ENCODE assay signal across 8 cellular contexts in genomic region chr4:83083925-83084475, GRCh38. TPM values are rescaled to one million over a fixed set of nuclear protein-coding genes. Genes with fewer than 3 reads are reported as not detected.
DNase-seq lines count a peak whose midpoint lies in the region; ATAC-seq and TF ChIP-seq lines count a peak whose summit lies in the region.

No MANE protein-coding gene starts in this region.

- no peaks in the 10 kb centered on the region for H3K4me1 Mint-ChIP-seq in H9

- H3K9me3 Mint-ChIP-seq in H9: no peaks in the 10 kb centered on the region

- H2BK5ac ChIP-seq in IMR-90 (ENCODE audit: low read depth, low read length, poor library complexity, severe bottlenecking): no peak overlapping the region
- no peak overlapping the region for H2BK5ac ChIP-seq in H9 (ENCODE audit: insufficient read length, low read length)

- ATAC-seq in DND-41 (ENCODE audit: insufficient read depth, low read depth) (peak; percentile 94), IMR-90 (ENCODE audit: low read depth) (no peak)

- H2AFZ ChIP-seq in DND-41 (ENCODE audit: low read depth, low read length) (no peak overlapping the region), IMR-90 (replicated peaks; ENCODE audit: low read length, poor library complexity) (peak overlapping the region; percentile 63), H9 (ENCODE audit: low read length) (no peak overlapping the region), OCI-LY7 (ENCODE audit: low read length) (no peak overlapping the region)

- H3K36me3 ChIP-seq in DND-41 (ENCODE audit: insufficient read depth, low read length) (peaks cover 4% of the 10 kb centered on the region; the same call in 1 of the 2 replicates), IMR-90 (ENCODE audit: control insufficient read depth, insufficient read depth, low read length) (0 out of 2 replicates have a peak, but pooled peaks cover 2% of the 10 kb centered on the region), liver (ENCODE audit: control insufficient read depth in 4 of 4, insufficient read depth in 3 of 4, low read depth in 1 of 4, low read length in 3 of 4) (no peaks in the 10 kb centered on the region), OCI-LY7 (ENCODE audit: insufficient read depth, low read length) (no peaks in the 10 kb centered on the region)

- H3K4me3 ChIP-seq in DND-41 (ENCODE audit: low read depth in 1 of 2, low read length in 2 of 2) (no peak overlapping the region), IMR-90 (ENCODE audit: insufficient read depth, low read depth, low read length) (no peak overlapping the region), liver (ENCODE audit: low read depth in 1 of 3, low read length in 3 of 3) (no peak overlapping the region), OCI-LY7 (ENCODE audit: low read depth, low read length, poor library complexity, severe bottlenecking) (no peak overlapping the region)

- CTCF ChIA-PET in IMR-90 (lab: Yijun Ruan, JAX) (interaction anchor here (0.6 kb wide), 1 partner anchor 198 kb away, joined by 3 read pairs; no protein-coding TSS in a partner anchor), OCI-LY7 (lab: Charles Lee; ENCODE audit: unreplicated experiment) (interaction anchor here (1.1 kb wide), 1 partner anchor 169 kb away, joined by 3 read pairs; no protein-coding TSS in a partner anchor)

- H3K79me1 ChIP-seq in IMR-90 (ENCODE audit: low read depth in 1 of 2, low read length in 2 of 2) (no peaks in the 10 kb centered on the region), H9 (ENCODE audit: insufficient read depth, low read depth, low read length, poor library complexity, severe bottlenecking) (no peaks in the 10 kb centered on the region)

- in situ Hi-C loops in IMR-90 (cut with MboI; ENCODE audit: low sequenced_read_pairs): no loop called here

- H4K91ac ChIP-seq in IMR-90 (ENCODE audit: insufficient read depth, low read depth, low read length): no peak overlapping the region
- H4K91ac ChIP-seq in H9 (ENCODE audit: insufficient read length, low read depth, low read length): no peak overlapping the region

- H3K9me2 ChIP-seq in OCI-LY7 (ENCODE audit: insufficient read depth, low read length): no peaks in the 10 kb centered on the region

- H3K27me3 ChIP-seq in DND-41 (ENCODE audit: insufficient read depth, low read length, poor library complexity) (no peaks in the 10 kb centered on the region), IMR-90 (ENCODE audit: control insufficient read depth, insufficient read depth, low read length) (peaks cover 1% of the 10 kb centered on the region; the same call in 1 of the 2 replicates), liver (ENCODE audit: control insufficient read depth in 4 of 4, insufficient read depth in 4 of 4, low read length in 3 of 4) (no peaks in the 10 kb centered on the region), H9 (ENCODE audit: insufficient read depth, low read length) (no peaks in the 10 kb centered on the region)

- DNase-seq in DND-41 (peak; percentile 56), IMR-90 (no peak), activated T-cell treated with anti-CD3 and anti-CD28 coated beads for 4 hours (peak; percentile 25), NCI-H2171 treated with DMSO at 0.1 percent for 48 hours (lab: John Stamatoyannopoulos, UW) (no peak), H9 (no peak), posterior vena cava (ENCODE audit: low spot score) (no peak), OCI-LY7 (ENCODE audit: low spot score) (no peak)

- intact Hi-C loops in IMR-90 (cut with micrococcal nuclease): no loop called here
- intact Hi-C loops in posterior vena cava (cut with DNase I): no loop called here
- intact Hi-C loops in OCI-LY7 (cut with micrococcal nuclease; ENCODE audit: unreplicated experiment): no loop called here

- H3T11ph ChIP-seq in H9 (ENCODE audit: low read length): no peak overlapping the region

- dilution Hi-C loops in IMR-90 (cut with HindIII; ENCODE audit: low sequenced_read_pairs, unreplicated experiment): no loop called here

- no peaks in the 10 kb centered on the region for H3K23me2 ChIP-seq in H9 (ENCODE audit: insufficient read length, low read depth, low read length, poor library complexity, severe bottlenecking)

- TF ChIP-seq CTCF in DND-41 (IDR thresholded peaks at IDR 0.05; ENCODE audit: borderline replicate concordance, extremely low read depth, low read length, poor library complexity, severe bottlenecking) (peak; percentile 51), IMR-90 (conservative IDR thresholded peaks at IDR 0.05; ENCODE audit: low read depth, low read length) (no peak), liver (IDR thresholded peaks at IDR 0.05; ENCODE audit: low read depth, low read length, missing input control) (peak; percentile 2), H9 (conservative IDR thresholded peaks at IDR 0.05) (no peak), OCI-LY7 (conservative IDR thresholded peaks at IDR 0.05; ENCODE audit: low read length) (no peak)

- no peaks in the 10 kb centered on the region; a peak in 1 of 7 replicates for H3K36me3 Mint-ChIP-seq in H9 (ENCODE audit: insufficient read depth in 1 of 3, low read depth in 3 of 3)

- WGBS in IMR-90 (ENCODE audit: extremely low coverage in 2 of 2, insufficient read length in 1 of 2), 2 experiments: 62% methylated on average over 4 of the region's 11 CpGs; no CpG with 5 or more reads in 1 of the 2 experiments
- 66% methylated on average over 11 of the region's 11 CpGs for WGBS in liver
- no CpG with 5 or more reads among the region's 11 CpGs for WGBS in H9 (ENCODE audit: extremely low coverage, insufficient read length, low lambda C conversion rate)

- H3K4ac ChIP-seq in IMR-90 (ENCODE audit: low read depth, low read length) (no peak overlapping the region), H9 (ENCODE audit: low read depth, low read length) (no peak overlapping the region)

- H3K23ac ChIP-seq in IMR-90 (ENCODE audit: low read depth, low read length): no peak overlapping the region
- no peak overlapping the region for H3K23ac ChIP-seq in H9 (ENCODE audit: insufficient read length, low read depth, low read length)

- H2BK120ac ChIP-seq in IMR-90 (ENCODE audit: low read depth, low read length) (no peak overlapping the region), H9 (ENCODE audit: low read depth, low read length, poor library complexity, severe bottlenecking) (no peak overlapping the region)

- H3K56ac ChIP-seq in IMR-90 (ENCODE audit: extremely low read depth, insufficient read depth, low read length) (no peak overlapping the region), H9 (ENCODE audit: insufficient read length, low read depth, low read length) (no peak overlapping the region)

- H3K9me3 ChIP-seq in DND-41 (ENCODE audit: insufficient read depth, low read length, severe bottlenecking) (no peaks in the 10 kb centered on the region), IMR-90 (ENCODE audit: control insufficient read depth, insufficient read depth, low read length) (no peaks in the 10 kb centered on the region), liver (ENCODE audit: control insufficient read depth in 4 of 4, low read length in 3 of 4) (no peaks in the 10 kb centered on the region), H9 (ENCODE audit: control insufficient read depth, low read depth, low read length) (no peaks in the 10 kb centered on the region), OCI-LY7 (ENCODE audit: low read length) (no peaks in the 10 kb centered on the region)

- H3K27ac ChIP-seq in DND-41 (ENCODE audit: low read length): no peak overlapping the region
- no peak overlapping the region for H3K27ac ChIP-seq in IMR-90 (ENCODE audit: insufficient read depth, low read length)
- no peak overlapping the region for H3K27ac ChIP-seq in liver (ENCODE audit: low read depth in 1 of 2, low read length in 2 of 2)
- H3K27ac ChIP-seq in H9 (ENCODE audit: insufficient read length, low read depth, low read length): no peak overlapping the region
- no peak overlapping the region for H3K27ac ChIP-seq in OCI-LY7 (ENCODE audit: low read depth, low read length, poor library complexity, severe bottlenecking)

- BruUV-seq in IMR-90 (replicated peaks; lab: Mats Ljungman, UMichigan) (no TSS peak), OCI-LY7 (replicated peaks; lab: Mats Ljungman, UMichigan) (no TSS peak)

- H3K18ac ChIP-seq in IMR-90 (ENCODE audit: low read depth, low read length): no peak overlapping the region
- H3K18ac ChIP-seq in H9 (ENCODE audit: insufficient read length, low read depth, low read length): no peak overlapping the region

- no peak overlapping the region for H2BK12ac ChIP-seq in H9 (ENCODE audit: insufficient read length, low read depth, low read length)

- H3K9ac ChIP-seq in DND-41 (ENCODE audit: low read depth, low read length) (no peak overlapping the region), IMR-90 (ENCODE audit: low read depth, low read length) (no peak overlapping the region), liver (ENCODE audit: low read depth in 1 of 2, low read length in 2 of 2) (no peak overlapping the region), H9 (ENCODE audit: extremely low read depth, insufficient read length, low read length) (no peak overlapping the region)

- TF ChIP-seq POLR2A in IMR-90 (IDR thresholded peaks at IDR 0.05; ENCODE audit: low read depth, low read length): no peak

- no peak overlapping the region for H2AK9ac ChIP-seq in IMR-90 (replicated peaks; ENCODE audit: low read depth, low read length, poor library complexity)

- no peak overlapping the region for H4K5ac ChIP-seq in IMR-90 (ENCODE audit: low read depth, low read length)
- H4K5ac ChIP-seq in H9 (ENCODE audit: insufficient read length, low read depth, low read length): no peak overlapping the region

- H2BK15ac ChIP-seq in IMR-90 (ENCODE audit: low read depth, low read length) (no peak overlapping the region), H9 (ENCODE audit: low read depth, low read length) (no peak overlapping the region)

- H3K4me2 ChIP-seq in DND-41 (ENCODE audit: insufficient read depth, low read length) (no peak overlapping the region), IMR-90 (ENCODE audit: low read depth, low read length) (no peak overlapping the region), H9 (ENCODE audit: insufficient read depth, insufficient read length, low read length) (no peak overlapping the region), OCI-LY7 (ENCODE audit: low read length) (no peak overlapping the region)

- no peak overlapping the region for H3K4me3 Mint-ChIP-seq in H9

- H2BK20ac ChIP-seq in IMR-90 (ENCODE audit: low read depth, low read length) (no peak overlapping the region; the same call in 1 of the 2 replicates), H9 (ENCODE audit: low read depth, low read length, poor library complexity, severe bottlenecking) (no peak overlapping the region)

- no peaks in the 10 kb centered on the region for H4K20me1 ChIP-seq in DND-41 (ENCODE audit: insufficient read depth, low read length)
- no peaks in the 10 kb centered on the region for H4K20me1 ChIP-seq in IMR-90 (ENCODE audit: insufficient read depth, low read length)
- H4K20me1 ChIP-seq in H9 (ENCODE audit: control insufficient read depth, insufficient read depth, insufficient read length): no peaks in the 10 kb centered on the region
- H4K20me1 ChIP-seq in OCI-LY7 (ENCODE audit: insufficient read depth, low read length): no peaks in the 10 kb centered on the region

- H3K9me1 ChIP-seq in IMR-90 (ENCODE audit: insufficient read depth, low read length): 0 out of 2 replicates have a peak, but pooled peaks cover 3% of the 10 kb centered on the region

- no peak overlapping the region for H3K14ac ChIP-seq in IMR-90 (replicated peaks; ENCODE audit: low read depth, low read length)
- no peak overlapping the region for H3K14ac ChIP-seq in H9 (ENCODE audit: insufficient read depth, low read length)

- POLR2A ChIA-PET in IMR-90 (lab: Charles Lee; ENCODE audit: unreplicated experiment): no interaction called here
- POLR2A ChIA-PET in OCI-LY7 (lab: Charles Lee): interaction anchor here (0.5 to 0.7 kb wide), 2 partner anchors 42 to 104 kb away, joined by 3 to 4 read pairs; no protein-coding TSS in a partner anchor

- no peaks in the 10 kb centered on the region; the same call in 1 of the 2 replicates for H3K27me3 Mint-ChIP-seq in H9 (ENCODE audit: low read depth)

- H3K79me2 ChIP-seq in DND-41 (ENCODE audit: insufficient read depth, low read length) (no peaks in the 10 kb centered on the region), H9 (ENCODE audit: insufficient read depth, low read length) (no peaks in the 10 kb centered on the region), OCI-LY7 (ENCODE audit: insufficient read depth, low read depth, low read length) (no peaks in the 10 kb centered on the region)

- no peak overlapping the region for H4K8ac ChIP-seq in IMR-90 (ENCODE audit: low read depth in 2 of 2, low read length in 2 of 2)
- H4K8ac ChIP-seq in H9 (replicated peaks; ENCODE audit: insufficient read length, low read depth, low read length): no peak overlapping the region

- H2AK5ac ChIP-seq in IMR-90 (ENCODE audit: low read depth, low read length) (no peak overlapping the region), H9 (ENCODE audit: insufficient read length, low read length) (no peak overlapping the region)

- no peaks in the 10 kb centered on the region; the same call in 1 of the 2 replicates for H3K4me1 ChIP-seq in DND-41 (ENCODE audit: insufficient read depth, low read length)
- no peaks in the 10 kb centered on the region for H3K4me1 ChIP-seq in IMR-90 (ENCODE audit: control insufficient read depth, insufficient read depth, low read length)
- H3K4me1 ChIP-seq in liver (ENCODE audit: control insufficient read depth in 4 of 4, insufficient read depth in 4 of 4, low read length in 3 of 4): no peaks in the 10 kb centered on the region
- no peaks in the 10 kb centered on the region for H3K4me1 ChIP-seq in H9 (ENCODE audit: insufficient read depth, low read length)
- no peaks in the 10 kb centered on the region for H3K4me1 ChIP-seq in OCI-LY7 (ENCODE audit: insufficient read depth, low read length, poor library complexity, severe bottlenecking)

- peak overlapping the region in 1 of 3 experiments; percentile 18; a peak in 1 of 7 replicates for H3K27ac Mint-ChIP-seq in H9

- TF ChIP-seq RAD21 in IMR-90 (IDR thresholded peaks at IDR 0.05; ENCODE audit: low read length): no peak
- peak in 1 of 2 donors; percentile 18 for TF ChIP-seq RAD21 in liver (IDR thresholded peaks at IDR 0.05)

RNA-seq across cellular contexts. Expression of gene PLAC8, which starts 30.5 kb away (rescaled TPM):
- total RNA-seq in IMR-90 (2012; rRNA removed) (not detected in 2 replicates), liver (10 to 100 TPM in 1 of 2 donors, 1 to 10 TPM in 1; 9.9 to 63.2 TPM), H9 (2021) (0.90 and 1.6 TPM in 2 replicates), posterior vena cava (1 to 10 TPM; 3.8 to 4.6 TPM), OCI-LY7 (2022) (not detected in 2 replicates)
- polyA plus RNA-seq in IMR-90 (2012; rRNA removed) (not detected in 2 replicates), liver (10 to 100 TPM in 1 of 2 donors, 1 to 10 TPM in 1; 8.1 to 18.6 TPM)
- polyA plus RNA-seq in IMR-90 (2012; cell fraction: cytosol; rRNA removed): 0.31 TPM in 1 of 2 replicates, not detected in the other
- polyA plus RNA-seq in IMR-90 (2012; cell fraction: nucleus; rRNA removed; ENCODE audit: low replicate concordance): 0.11 TPM in 1 of 2 replicates, not detected in the other
- not detected in 2 replicates for total RNA-seq in OCI-LY7 (2014; rRNA removed; shearing (Covaris generic))

RNA-seq across cellular contexts. Expression of gene COPS4, which starts 49.0 kb away (rescaled TPM):
- total RNA-seq in IMR-90 (2012; rRNA removed): 107 and 115 TPM in 2 replicates
- polyA plus RNA-seq in IMR-90 (2012; rRNA removed): 40.1 and 42.7 TPM in 2 replicates
- 8.2 and 10.4 TPM in 2 replicates for polyA plus RNA-seq in IMR-90 (2012; cell fraction: cytosol; rRNA removed)
- polyA plus RNA-seq in IMR-90 (2012; cell fraction: nucleus; rRNA removed; ENCODE audit: low replicate concordance): 4.2 and 21.9 TPM in 2 replicates
- total RNA-seq in liver: 10 to 100 TPM; 18.7 to 46.3 TPM
- polyA plus RNA-seq in liver: 10 to 100 TPM; 15.3 to 16.1 TPM
- total RNA-seq in H9 (2021): 39.3 and 39.9 TPM in 2 replicates
- total RNA-seq in posterior vena cava: 10 to 100 TPM; 36.2 to 39.5 TPM
- 38.9 and 44.2 TPM in 2 replicates for total RNA-seq in OCI-LY7 (2014; rRNA removed; shearing (Covaris generic))
- total RNA-seq in OCI-LY7 (2022): 35.5 and 38.5 TPM in 2 replicates

Comparison
In these comparisons a context has a peak if more than half of its experiments do, and no peak if none do; other contexts are left out.
1. DNase-seq: peak in DND-41 (single experiment) and activated T-cell treated with anti-CD3 and anti-CD28 coated beads for 4 hours (single experiment); none in IMR-90 (single experiment), NCI-H2171 treated with DMSO at 0.1 percent for 48 hours (single experiment), H9 (single experiment), posterior vena cava (single experiment) and OCI-LY7 (single experiment).
2. CTCF ChIP-seq: peak in DND-41 (single experiment) and liver (single experiment); none in IMR-90 (single experiment), H9 (single experiment) and OCI-LY7 (single experiment).